ENCODE assay signal across 20 cellular contexts in genomic region chr16:22210285-22210684, GRCh38. TPM values are rescaled to one million over a fixed set of nuclear protein-coding genes. Genes with fewer than 3 reads are reported as not detected.
A peak's percentile ranks its signal among the peaks of the same experiment; 100 is the strongest.
DNase-seq lines count a peak whose midpoint lies in the region; ATAC-seq, FAIRE-seq and TF ChIP-seq lines count a peak whose summit lies in the region.
"Had no signal": no experiment of that assay in that cellular context is flagged by ENCODE, and none has a peak within 500 bp of the region (broad histone marks: within the 10 kb centered on the region; RNA-seq: fewer than 3 reads in every experiment).

No MANE protein-coding gene starts in this region.

- DNase-seq in Karpas-422 (peak; percentile 63), memory B cell (ENCODE audit: low spot score in 2 of 2) (no peak), suprapubic skin (ENCODE audit: low spot score in 2 of 2) (no peak), mucosa of descending colon (no peak), H54 (ENCODE audit: insufficient read length, low spot score) (no peak), Ammon's horn (ENCODE audit: low spot score) (no peak)
- no peak for DNase-seq in activated T-helper 1 cell treated with anti-CD3 and anti-CD28 coated beads, Interleukin-12 subunit alpha, Interleukin-12 subunit beta, Interleukin-2, Interleukin-4 antibody, amounts not matched to agents 30 ng/mL and 10 ng/mL and 1 ng/mL, durations not matched to agents 14 hours and 24 hours and 36 hours (ENCODE audit: low spot score)
- DNase-seq: activated CD4-positive, CD25-positive, alpha-beta regulatory T cell treated with anti-CD3 and anti-CD28 coated beads, Interleukin-2, amount 50 U/mL, for 72 hours; adrenal gland; H7; hippocampal formation; NCI-H2029; NCI-H345; nucleus accumbens had no signal

- no peak for ATAC-seq in memory B cell (ENCODE audit: low read depth)
- ATAC-seq in mucosa of descending colon, result no peak

- peak overlapping the region; percentile 24 for H3K4me3 Mint-ChIP-seq in activated T-helper 1 cell treated with anti-CD3 and anti-CD28 coated beads, Interleukin-12 subunit alpha, Interleukin-12 subunit beta, Interleukin-2, Interleukin-4 antibody, amounts not matched to agents 30 ng/mL and 10 ng/mL and 1 ng/mL, durations not matched to agents 14 hours and 24 hours and 36 hours
- no peak overlapping the region for H3K4me3 Mint-ChIP-seq in memory B cell

- no peaks in the 10 kb centered on the region for H3K9me3 Mint-ChIP-seq in activated T-helper 1 cell treated with anti-CD3 and anti-CD28 coated beads, Interleukin-12 subunit alpha, Interleukin-12 subunit beta, Interleukin-2, Interleukin-4 antibody, amounts not matched to agents 30 ng/mL and 10 ng/mL and 1 ng/mL, durations not matched to agents 14 hours and 24 hours and 36 hours
- no peaks in the 10 kb centered on the region for H3K9me3 Mint-ChIP-seq in memory B cell

- peak overlapping the region; percentile 34 for H3K4me2 ChIP-seq in Karpas-422 (ENCODE audit: low read depth, low read length, poor library complexity, severe bottlenecking)
- H3K4me2 ChIP-seq: KMS-11 had no signal

- peaks cover 35% of the 10 kb centered on the region for H3K36me3 Mint-ChIP-seq in activated T-helper 1 cell treated with anti-CD3 and anti-CD28 coated beads, Interleukin-12 subunit alpha, Interleukin-12 subunit beta, Interleukin-2, Interleukin-4 antibody, amounts not matched to agents 30 ng/mL and 10 ng/mL and 1 ng/mL, durations not matched to agents 14 hours and 24 hours and 36 hours (ENCODE audit: low read depth)
- H3K36me3 Mint-ChIP-seq in memory B cell, result peaks cover 23% of the 10 kb centered on the region

- H3K4me1 Mint-ChIP-seq in activated T-helper 1 cell treated with anti-CD3 and anti-CD28 coated beads, Interleukin-12 subunit alpha, Interleukin-12 subunit beta, Interleukin-2, Interleukin-4 antibody, amounts not matched to agents 30 ng/mL and 10 ng/mL and 1 ng/mL, durations not matched to agents 14 hours and 24 hours and 36 hours (ENCODE audit: low read depth), result peaks cover 43% of the 10 kb centered on the region
- peaks cover 30% of the 10 kb centered on the region for H3K4me1 Mint-ChIP-seq in memory B cell

- H3K27me3 ChIP-seq in Karpas-422 (ENCODE audit: low read length) (no peaks in the 10 kb centered on the region), suprapubic skin (no peaks in the 10 kb centered on the region)
- H3K27me3 ChIP-seq: adrenal gland, right atrium auricular region had no signal

- no peak overlapping the region for H3K27ac Mint-ChIP-seq in activated T-helper 1 cell treated with anti-CD3 and anti-CD28 coated beads, Interleukin-12 subunit alpha, Interleukin-12 subunit beta, Interleukin-2, Interleukin-4 antibody, amounts not matched to agents 30 ng/mL and 10 ng/mL and 1 ng/mL, durations not matched to agents 14 hours and 24 hours and 36 hours
- H3K27ac Mint-ChIP-seq in memory B cell, result peak overlapping the region; percentile 45

- H4K20me1 ChIP-seq in Karpas-422 (ENCODE audit: insufficient read depth, low read depth, low read length), result peaks cover 5% of the 10 kb centered on the region; the same call in 1 of the 2 replicates

- H3K27ac ChIP-seq in Karpas-422 (ENCODE audit: low read length), result peak overlapping the region; percentile 56
- H3K27ac ChIP-seq in suprapubic skin, result peak overlapping the region; percentile 20
- H3K27ac ChIP-seq: adrenal gland, epithelial cell of prostate, KMS-11 had no signal

- FAIRE-seq in H54 (lab: Jason Lieb, UNC), result no peak
- FAIRE-seq: bronchial epithelial cell, RCC 7860 had no signal

- WGBS in suprapubic skin, result 59% methylated on average over 6 of the region's 6 CpGs

- H3K4me3 ChIP-seq in Karpas-422 (ENCODE audit: low read length), result no peak overlapping the region
- no peak overlapping the region for H3K4me3 ChIP-seq in suprapubic skin
- no peak overlapping the region for H3K4me3 ChIP-seq in mucosa of descending colon
- H3K4me3 ChIP-seq: adrenal gland, right atrium auricular region had no signal

- no peaks in the 10 kb centered on the region for H3K27me3 Mint-ChIP-seq in activated T-helper 1 cell treated with anti-CD3 and anti-CD28 coated beads, Interleukin-12 subunit alpha, Interleukin-12 subunit beta, Interleukin-2, Interleukin-4 antibody, amounts not matched to agents 30 ng/mL and 10 ng/mL and 1 ng/mL, durations not matched to agents 14 hours and 24 hours and 36 hours (ENCODE audit: insufficient read depth)
- H3K27me3 Mint-ChIP-seq in memory B cell, result no peaks in the 10 kb centered on the region

- H2AFZ ChIP-seq in Karpas-422 (ENCODE audit: low read length), result no peak overlapping the region

- TF ChIP-seq POLR2A in suprapubic skin (IDR thresholded peaks at IDR 0.05) (no peak), H54 (IDR thresholded peaks at IDR 0.05; ENCODE audit: low read depth, low read length) (no peak)

- peaks cover 34% of the 10 kb centered on the region for H3K36me3 ChIP-seq in Karpas-422 (ENCODE audit: insufficient read depth, low read length)
- peaks cover 3% of the 10 kb centered on the region for H3K36me3 ChIP-seq in suprapubic skin
- H3K36me3 ChIP-seq in mucosa of descending colon (ENCODE audit: low read depth), result no peaks in the 10 kb centered on the region
- H3K36me3 ChIP-seq: adrenal gland, right atrium auricular region had no signal

- no peak overlapping the region for H3K9ac ChIP-seq in Karpas-422 (ENCODE audit: low read length)
- H3K9ac ChIP-seq: KMS-11 had no signal

- H3K9me2 ChIP-seq in Karpas-422 (replicated peaks; ENCODE audit: insufficient read depth, low read length), result no peaks in the 10 kb centered on the region

- H3K4me1 ChIP-seq in Karpas-422 (ENCODE audit: low read length) (peaks cover 40% of the 10 kb centered on the region), suprapubic skin (peaks cover 67% of the 10 kb centered on the region), mucosa of descending colon (ENCODE audit: low read depth) (peaks cover 24% of the 10 kb centered on the region)

- peaks cover 88% of the 10 kb centered on the region for H3K79me2 ChIP-seq in Karpas-422 (ENCODE audit: low read length)

- TF ChIP-seq EP300 in suprapubic skin (IDR thresholded peaks at IDR 0.05), result no peak

- H3K9me3 ChIP-seq in Karpas-422 (ENCODE audit: low read length), result peaks cover 5% of the 10 kb centered on the region; the same call in 1 of the 2 replicates
- H3K9me3 ChIP-seq in suprapubic skin, result no peaks in the 10 kb centered on the region
- no peaks in the 10 kb centered on the region for H3K9me3 ChIP-seq in mucosa of descending colon
- H3K9me3 ChIP-seq: adrenal gland, right atrium auricular region had no signal

- TF ChIP-seq CTCF in suprapubic skin (IDR thresholded peaks at IDR 0.05), result no peak
- TF ChIP-seq CTCF in mucosa of descending colon (IDR thresholded peaks at IDR 0.05), result no peak

- intact Hi-C loops in activated T-helper 1 cell treated with anti-CD3 and anti-CD28 coated beads, Interleukin-12 subunit alpha, Interleukin-12 subunit beta, Interleukin-2, Interleukin-4 antibody, amounts not matched to agents 30 ng/mL and 10 ng/mL and 1 ng/mL, durations not matched to agents 14 hours and 24 hours and 36 hours (cut with micrococcal nuclease), result no loop called here
- intact Hi-C loops in mucosa of descending colon (cut with DNase I, micrococcal nuclease), result no loop called here

RNA-seq across cellular contexts. Expression of gene EEF2K, which starts 4.2 kb away (rescaled TPM):
- total RNA-seq in Karpas-422 (2014; rRNA removed; shearing (Covaris generic); ENCODE audit: low replicate concordance), result 12.1 and 16.0 TPM in 2 replicates
- 28.3 and 30.5 TPM in 2 replicates for total RNA-seq in activated T-helper 1 cell treated with anti-CD3 and anti-CD28 coated beads, Interleukin-12 subunit alpha, Interleukin-12 subunit beta, Interleukin-2, Interleukin-4 antibody, amounts not matched to agents 30 ng/mL and 10 ng/mL and 1 ng/mL, durations not matched to agents 14 hours and 24 hours and 36 hours
- 100 to 1,000 TPM in 1 of 4 donors, 10 to 100 TPM in 3; 50.9 to 194 (median 73.8) TPM for total RNA-seq in suprapubic skin
- total RNA-seq in mucosa of descending colon, result 10 to 100 TPM; 38.6 to 60.8 (median 39.7) TPM

RNA-seq across cellular contexts. Expression of gene SDR42E2, which starts 48.0 kb away (rescaled TPM):
- not detected in 2 replicates for total RNA-seq in Karpas-422 (2014; rRNA removed; shearing (Covaris generic); ENCODE audit: low replicate concordance)
- not detected in 2 replicates for total RNA-seq in activated T-helper 1 cell treated with anti-CD3 and anti-CD28 coated beads, Interleukin-12 subunit alpha, Interleukin-12 subunit beta, Interleukin-2, Interleukin-4 antibody, amounts not matched to agents 30 ng/mL and 10 ng/mL and 1 ng/mL, durations not matched to agents 14 hours and 24 hours and 36 hours
- total RNA-seq in suprapubic skin, result not detected
- not detected for total RNA-seq in mucosa of descending colon
- total RNA-seq: adrenal gland, bronchial epithelial cell, H7, liver, right atrium auricular region had no signal
